ENCODE assay signal across 16 cellular contexts in genomic region chr2:120834206-120834605, GRCh38.
A peak's percentile ranks its signal among the peaks of the same experiment; 100 is the strongest.
DNase-seq lines count a peak whose midpoint lies in the region; ATAC-seq and TF ChIP-seq lines count a peak whose summit lies in the region.
"Had no signal": no experiment of that assay in that cellular context is flagged by ENCODE, and none has a peak within 500 bp of the region (broad histone marks: within the 10 kb centered on the region; RNA-seq: fewer than 3 reads in every experiment).

No MANE protein-coding gene starts in this region.

- H3K9me3 Mint-ChIP-seq in WTC11 = no peaks in the 10 kb centered on the region
- H3K9me3 Mint-ChIP-seq: CD14-positive monocyte; CD8-positive, alpha-beta T cell; IgD-negative memory B cell had no signal

- peak overlapping the region; percentile 37 for H3K27ac Mint-ChIP-seq in WTC11
- H3K27ac Mint-ChIP-seq: CD14-positive monocyte; CD8-positive, alpha-beta T cell had no signal

- peaks cover 3% of the 10 kb centered on the region; the same call in 1 of the 2 replicates for H3K36me3 Mint-ChIP-seq in WTC11
- H3K36me3 Mint-ChIP-seq: CD14-positive monocyte; CD8-positive, alpha-beta T cell; IgD-negative memory B cell had no signal

- ATAC-seq in WTC11 = no peak
- ATAC-seq in sciatic nerve = no peak
- ATAC-seq: CD8-positive, alpha-beta T cell had no signal

- TF ChIP-seq CTCF in WTC11 (IDR thresholded peaks at IDR 0.05) = no peak

- CTCF ChIA-PET in WTC11 (lab: Charles Lee) = interaction anchor here (1.0 to 2.1 kb wide), 11 partner anchors 10 to 242 kb away, joined by 3 to 15 read pairs (median 6); no protein-coding TSS in a partner anchor

- peaks cover 30% of the 10 kb centered on the region for H3K4me1 Mint-ChIP-seq in WTC11
- H3K4me1 Mint-ChIP-seq: CD14-positive monocyte, IgD-negative memory B cell had no signal

- POLR2A ChIA-PET in WTC11 (lab: Charles Lee) = no interaction called here

- intact Hi-C loops in sciatic nerve (cut with DNase I) = no loop called here

- H3K27me3 Mint-ChIP-seq in WTC11 (ENCODE audit: low read depth) = no peaks in the 10 kb centered on the region

- no peak overlapping the region for H3K4me3 Mint-ChIP-seq in WTC11
- H3K4me3 Mint-ChIP-seq: CD14-positive monocyte; CD8-positive, alpha-beta T cell; IgD-negative memory B cell had no signal

- DNase-seq in activated effector memory CD4-positive, alpha-beta T cell treated with anti-CD3 and anti-CD28 coated beads, Interleukin-2, amount 50 U/mL, for 16 hours = peak; percentile 3
- DNase-seq in activated effector memory CD4-positive, alpha-beta T cell treated with Interleukin-2 at 50 U/mL for 16 hours = no peak
- no peak for DNase-seq in WTC11 (ENCODE audit: low spot score)
- peak; percentile 15 for DNase-seq in sciatic nerve (ENCODE audit: low spot score)
- DNase-seq in inferior parietal cortex (ENCODE audit: extremely low spot score) = no peak
- no peak for DNase-seq in NCI-H446 (lab: John Stamatoyannopoulos, UW)
- no peak for DNase-seq in occipital lobe (lab: John Stamatoyannopoulos, UW)
- no peak for DNase-seq in Kasumi-1 (lab: John Stamatoyannopoulos, UW)
- DNase-seq: CD8-positive, alpha-beta T cell; COR-L47; DMS153; DMS79 treated with DMSO at 0.1 percent for 48 hours; EL; HCEC 1CT had no signal

TF ChIP-seq in WTC11, 78 proteins besides CTCF, POLR2A, EP300 and RAD21 (continues in another document):
- TF ChIP-seq, protein P1, sequence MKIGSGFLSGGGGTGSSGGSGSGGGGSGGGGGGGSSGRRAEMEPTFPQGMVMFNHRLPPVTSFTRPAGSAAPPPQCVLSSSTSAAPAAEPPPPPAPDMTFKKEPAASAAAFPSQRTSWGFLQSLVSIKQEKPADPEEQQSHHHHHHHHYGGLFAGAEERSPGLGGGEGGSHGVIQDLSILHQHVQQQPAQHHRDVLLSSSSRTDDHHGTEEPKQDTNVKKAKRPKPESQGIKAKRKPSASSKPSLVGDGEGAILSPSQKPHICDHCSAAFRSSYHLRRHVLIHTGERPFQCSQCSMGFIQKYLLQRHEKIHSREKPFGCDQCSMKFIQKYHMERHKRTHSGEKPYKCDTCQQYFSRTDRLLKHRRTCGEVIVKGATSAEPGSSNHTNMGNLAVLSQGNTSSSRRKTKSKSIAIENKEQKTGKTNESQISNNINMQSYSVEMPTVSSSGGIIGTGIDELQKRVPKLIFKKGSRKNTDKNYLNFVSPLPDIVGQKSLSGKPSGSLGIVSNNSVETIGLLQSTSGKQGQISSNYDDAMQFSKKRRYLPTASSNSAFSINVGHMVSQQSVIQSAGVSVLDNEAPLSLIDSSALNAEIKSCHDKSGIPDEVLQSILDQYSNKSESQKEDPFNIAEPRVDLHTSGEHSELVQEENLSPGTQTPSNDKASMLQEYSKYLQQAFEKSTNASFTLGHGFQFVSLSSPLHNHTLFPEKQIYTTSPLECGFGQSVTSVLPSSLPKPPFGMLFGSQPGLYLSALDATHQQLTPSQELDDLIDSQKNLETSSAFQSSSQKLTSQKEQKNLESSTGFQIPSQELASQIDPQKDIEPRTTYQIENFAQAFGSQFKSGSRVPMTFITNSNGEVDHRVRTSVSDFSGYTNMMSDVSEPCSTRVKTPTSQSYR (CRISPR knock-in tag; IDR thresholded peaks at IDR 0.05) = no peak
- TF ChIP-seq ETV6 (CRISPR knock-in tag; IDR thresholded peaks at IDR 0.05) (no peak), SP1 (CRISPR knock-in tag; conservative IDR thresholded peaks at IDR 0.05) (no peak), E2F1 (CRISPR knock-in tag; IDR thresholded peaks at IDR 0.05) (no peak), ZNF512 (CRISPR knock-in tag; IDR thresholded peaks at IDR 0.05; ENCODE audit: borderline replicate concordance) (no peak), EMX1 (CRISPR knock-in tag; IDR thresholded peaks at IDR 0.05) (no peak), RORB (CRISPR knock-in tag; IDR thresholded peaks at IDR 0.05) (no peak), NR2C2 (CRISPR knock-in tag; IDR thresholded peaks at IDR 0.05) (no peak), TP53 (CRISPR knock-in tag; IDR thresholded peaks at IDR 0.05) (no peak), JAZF1 (CRISPR knock-in tag; IDR thresholded peaks at IDR 0.05) (no peak), ZNF121 (CRISPR knock-in tag; IDR thresholded peaks at IDR 0.05) (no peak), FOXJ3 (CRISPR knock-in tag; IDR thresholded peaks at IDR 0.05; ENCODE audit: borderline replicate concordance) (no peak), NFYB (CRISPR knock-in tag; conservative IDR thresholded peaks at IDR 0.05; ENCODE audit: low read depth) (no peak)
- TF ChIP-seq, protein P2, sequence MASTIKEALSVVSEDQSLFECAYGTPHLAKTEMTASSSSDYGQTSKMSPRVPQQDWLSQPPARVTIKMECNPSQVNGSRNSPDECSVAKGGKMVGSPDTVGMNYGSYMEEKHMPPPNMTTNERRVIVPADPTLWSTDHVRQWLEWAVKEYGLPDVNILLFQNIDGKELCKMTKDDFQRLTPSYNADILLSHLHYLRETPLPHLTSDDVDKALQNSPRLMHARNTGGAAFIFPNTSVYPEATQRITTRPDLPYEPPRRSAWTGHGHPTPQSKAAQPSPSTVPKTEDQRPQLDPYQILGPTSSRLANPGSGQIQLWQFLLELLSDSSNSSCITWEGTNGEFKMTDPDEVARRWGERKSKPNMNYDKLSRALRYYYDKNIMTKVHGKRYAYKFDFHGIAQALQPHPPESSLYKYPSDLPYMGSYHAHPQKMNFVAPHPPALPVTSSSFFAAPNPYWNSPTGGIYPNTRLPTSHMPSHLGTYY (CRISPR knock-in tag; IDR thresholded peaks at IDR 0.05) = no peak
- TF ChIP-seq, protein P3, sequence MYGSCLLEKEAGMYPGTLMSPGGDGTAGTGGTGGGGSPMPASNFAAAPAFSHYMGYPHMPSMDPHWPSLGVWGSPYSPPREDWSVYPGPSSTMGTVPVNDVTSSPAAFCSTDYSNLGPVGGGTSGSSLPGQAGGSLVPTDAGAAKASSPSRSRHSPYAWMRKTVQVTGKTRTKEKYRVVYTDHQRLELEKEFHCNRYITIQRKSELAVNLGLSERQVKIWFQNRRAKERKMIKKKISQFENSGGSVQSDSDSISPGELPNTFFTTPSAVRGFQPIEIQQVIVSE (CRISPR knock-in tag; IDR thresholded peaks at IDR 0.05; ENCODE audit: borderline replicate concordance) = no peak
- TF ChIP-seq, protein P4, sequence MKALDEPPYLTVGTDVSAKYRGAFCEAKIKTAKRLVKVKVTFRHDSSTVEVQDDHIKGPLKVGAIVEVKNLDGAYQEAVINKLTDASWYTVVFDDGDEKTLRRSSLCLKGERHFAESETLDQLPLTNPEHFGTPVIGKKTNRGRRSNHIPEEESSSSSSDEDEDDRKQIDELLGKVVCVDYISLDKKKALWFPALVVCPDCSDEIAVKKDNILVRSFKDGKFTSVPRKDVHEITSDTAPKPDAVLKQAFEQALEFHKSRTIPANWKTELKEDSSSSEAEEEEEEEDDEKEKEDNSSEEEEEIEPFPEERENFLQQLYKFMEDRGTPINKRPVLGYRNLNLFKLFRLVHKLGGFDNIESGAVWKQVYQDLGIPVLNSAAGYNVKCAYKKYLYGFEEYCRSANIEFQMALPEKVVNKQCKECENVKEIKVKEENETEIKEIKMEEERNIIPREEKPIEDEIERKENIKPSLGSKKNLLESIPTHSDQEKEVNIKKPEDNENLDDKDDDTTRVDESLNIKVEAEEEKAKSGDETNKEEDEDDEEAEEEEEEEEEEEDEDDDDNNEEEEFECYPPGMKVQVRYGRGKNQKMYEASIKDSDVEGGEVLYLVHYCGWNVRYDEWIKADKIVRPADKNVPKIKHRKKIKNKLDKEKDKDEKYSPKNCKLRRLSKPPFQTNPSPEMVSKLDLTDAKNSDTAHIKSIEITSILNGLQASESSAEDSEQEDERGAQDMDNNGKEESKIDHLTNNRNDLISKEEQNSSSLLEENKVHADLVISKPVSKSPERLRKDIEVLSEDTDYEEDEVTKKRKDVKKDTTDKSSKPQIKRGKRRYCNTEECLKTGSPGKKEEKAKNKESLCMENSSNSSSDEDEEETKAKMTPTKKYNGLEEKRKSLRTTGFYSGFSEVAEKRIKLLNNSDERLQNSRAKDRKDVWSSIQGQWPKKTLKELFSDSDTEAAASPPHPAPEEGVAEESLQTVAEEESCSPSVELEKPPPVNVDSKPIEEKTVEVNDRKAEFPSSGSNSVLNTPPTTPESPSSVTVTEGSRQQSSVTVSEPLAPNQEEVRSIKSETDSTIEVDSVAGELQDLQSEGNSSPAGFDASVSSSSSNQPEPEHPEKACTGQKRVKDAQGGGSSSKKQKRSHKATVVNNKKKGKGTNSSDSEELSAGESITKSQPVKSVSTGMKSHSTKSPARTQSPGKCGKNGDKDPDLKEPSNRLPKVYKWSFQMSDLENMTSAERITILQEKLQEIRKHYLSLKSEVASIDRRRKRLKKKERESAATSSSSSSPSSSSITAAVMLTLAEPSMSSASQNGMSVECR (CRISPR knock-in tag; IDR thresholded peaks at IDR 0.05; ENCODE audit: borderline replicate concordance) = no peak

Comparison
In these comparisons a context has a peak if more than half of its experiments do, and no peak if none do; other contexts are left out.
1. DNase-seq: peak in activated effector memory CD4-positive, alpha-beta T cell treated with anti-CD3 and anti-CD28 coated beads, Interleukin-2, amount 50 U/mL, for 16 hours (single experiment) and sciatic nerve (single experiment); none in activated effector memory CD4-positive, alpha-beta T cell treated with Interleukin-2 at 50 U/mL for 16 hours (single experiment), WTC11 (single experiment), inferior parietal cortex (single experiment), NCI-H446 (0 of 2), occipital lobe (single experiment) and Kasumi-1 (0 of 2).